Comparison of ENCODE assay signal across 8 cellular contexts in the genomic region with DNA sequence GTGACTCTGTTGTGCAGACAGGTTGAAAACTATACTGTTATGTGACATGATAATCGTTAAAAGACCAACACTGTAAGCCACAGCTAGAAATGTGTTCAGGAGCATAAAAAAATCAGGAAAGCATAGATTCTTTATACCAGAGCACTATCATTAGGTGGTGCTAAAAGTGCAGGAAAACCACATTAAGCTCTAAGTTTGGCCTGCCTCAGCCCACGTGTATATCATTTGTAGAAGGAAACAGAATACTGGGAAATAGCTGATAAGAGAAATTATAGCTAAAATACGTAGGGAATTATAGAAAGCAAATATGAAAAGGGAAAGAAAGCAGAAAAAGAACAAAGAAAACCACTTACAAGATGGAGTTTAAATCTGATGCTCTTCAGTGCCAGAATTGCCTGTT. TPM values are rescaled to one million over a fixed set of nuclear protein-coding genes. Genes with fewer than 3 reads are reported as not detected.
DNase-seq lines count a peak whose midpoint lies in the region; TF ChIP-seq lines count a peak whose summit lies in the region.

No MANE protein-coding gene starts in this region.

- peak; percentile 53 for TF ChIP-seq CTCF in brain microvascular endothelial cell (IDR thresholded peaks at IDR 0.05; ENCODE audit: low read depth, low read length, missing control alignments)
- TF ChIP-seq CTCF in endothelial cell (IDR thresholded peaks at IDR 0.05; ENCODE audit: unreplicated experiment): no peak

- no peaks in the 10 kb centered on the region for H3K27me3 Mint-ChIP-seq in endothelial cell (ENCODE audit: unreplicated experiment)

- no peaks in the 10 kb centered on the region for H3K36me3 Mint-ChIP-seq in endothelial cell (ENCODE audit: low read depth, unreplicated experiment)

- H3K4me3 Mint-ChIP-seq in endothelial cell (ENCODE audit: unreplicated experiment): no peak overlapping the region

- H3K4me1 Mint-ChIP-seq in endothelial cell (ENCODE audit: unreplicated experiment): no peaks in the 10 kb centered on the region

- H3K27ac Mint-ChIP-seq in endothelial cell (ENCODE audit: unreplicated experiment): no peak overlapping the region

- peak; percentile 21 for DNase-seq in Daoy (ENCODE audit: low read depth)
- DNase-seq in NAMALWA (ENCODE audit: low spot score): peak; percentile 27
- DNase-seq in brain microvascular endothelial cell: peak; percentile 52
- DNase-seq in midbrain (lab: John Stamatoyannopoulos, UW): peak; percentile 57
- no peak for DNase-seq in endothelial cell (ENCODE audit: low spot score)
- DNase-seq in DMS153 treated with DMSO at 0.1 percent for 48 hours (lab: John Stamatoyannopoulos, UW; ENCODE audit: unreplicated experiment): no peak
- no peak for DNase-seq in activated CD4-positive, CD25-positive, alpha-beta regulatory T cell treated with anti-CD3 and anti-CD28 coated beads, Interleukin-2, amount 50 U/mL, for 72 hours
- DNase-seq in islet precursor cell: no peak

- no peak overlapping the region for H3K27ac ChIP-seq in brain microvascular endothelial cell

- no peaks in the 10 kb centered on the region for H3K36me3 ChIP-seq in brain microvascular endothelial cell (replicated peaks)

- no peaks in the 10 kb centered on the region for H3K9me3 Mint-ChIP-seq in endothelial cell (ENCODE audit: unreplicated experiment)

- in situ Hi-C loops in brain microvascular endothelial cell (cut with HindIII; ENCODE audit: low pct_ligation_motif_present, low sequenced_read_pairs): no loop called here

- no peaks in the 10 kb centered on the region for H3K27me3 ChIP-seq in brain microvascular endothelial cell (replicated peaks)

- no peak overlapping the region for H3K4me3 ChIP-seq in brain microvascular endothelial cell (ENCODE audit: low read depth, low read length)

RNA-seq across cellular contexts. Expression of a gene that starts 26.5 kb away (rescaled TPM):
- total RNA-seq in Daoy (2014; rRNA removed; shearing (Covaris generic)): 10.5 and 13.4 TPM in 2 replicates
- 13.6 TPM for total RNA-seq in endothelial cell (ENCODE audit: unreplicated experiment)

Comparison
In these comparisons a context has a peak if more than half of its experiments do, and no peak if none do; other contexts are left out.
1. DNase-seq: peak in Daoy (single experiment), NAMALWA (single experiment), brain microvascular endothelial cell (single experiment) and midbrain (single experiment); none in endothelial cell (single experiment), DMS153 treated with DMSO at 0.1 percent for 48 hours (single experiment), activated CD4-positive, CD25-positive, alpha-beta regulatory T cell treated with anti-CD3 and anti-CD28 coated beads, Interleukin-2, amount 50 U/mL, for 72 hours (single experiment) and islet precursor cell (single experiment).